Comparison of ENCODE assay signal across 20 cellular contexts in the genomic region with DNA sequence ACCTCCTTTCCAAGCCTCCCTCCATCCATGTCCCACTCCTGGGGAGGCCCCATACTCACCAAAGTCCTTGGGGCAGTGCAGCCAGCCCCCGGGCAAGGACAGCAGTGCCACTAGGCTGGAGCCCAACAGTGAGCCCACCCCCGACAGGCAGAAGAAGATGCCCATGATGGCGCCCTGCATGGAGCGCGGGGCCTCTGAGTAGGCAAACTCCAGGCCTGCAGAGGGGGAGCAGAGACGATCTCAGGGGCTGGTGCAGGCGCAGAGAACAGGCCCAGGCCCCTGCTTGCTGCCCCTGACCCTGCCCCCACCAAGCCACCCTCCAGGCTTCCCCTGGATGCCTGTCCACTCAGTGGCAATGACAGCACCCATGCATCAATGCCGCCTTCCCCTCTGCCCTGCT. TPM values are rescaled to one million over a fixed set of nuclear protein-coding genes. Genes with fewer than 3 reads are reported as not detected.
DNase-seq lines count a peak whose midpoint lies in the region; ATAC-seq and TF ChIP-seq lines count a peak whose summit lies in the region.
"Had no signal": no experiment of that assay in that cellular context is flagged by ENCODE, and none has a peak within 500 bp of the region (broad histone marks: within the 10 kb centered on the region; RNA-seq: fewer than 3 reads in every experiment).

No MANE protein-coding gene starts in this region.

- peak; percentile 32 for DNase-seq in SK-N-SH
- DNase-seq in T-helper 17 cell: no peak
- no peak for DNase-seq in neural progenitor cell (ENCODE audit: low spot score)
- DNase-seq in stimulated activated naive B cell treated with anti-CD40 and anti-IgM and Interleukin-4, amounts not matched to agents 10 μg/mL and 1 μg/mL and 100 μg/mL, for 72 hours: no peak
- no peak for DNase-seq in activated CD4-positive, alpha-beta T cell treated with anti-CD3 and anti-CD28 coated beads, Interleukin-2, amount 10 ng/mL, durations not matched to agents 7 days and 5 days
- no peak for DNase-seq in hypothalamus (lab: John Stamatoyannopoulos, UW)
- DNase-seq: CD4-positive, CD25-positive, alpha-beta regulatory T cell; COR-L47; DMS 273 treated with DMSO at 0.1 percent for 48 hours; DND-41; NCI-H1092; NCI-H146; NCI-H2029 treated with DMSO at 0.1 percent for 48 hours had no signal

- H3K79me2 ChIP-seq in SK-N-SH (ENCODE audit: insufficient read depth) (no peaks in the 10 kb centered on the region), neural progenitor cell (ENCODE audit: low read depth) (no peaks in the 10 kb centered on the region)

- no peak overlapping the region for H3K4me3 Mint-ChIP-seq in T-helper 17 cell
- H3K4me3 Mint-ChIP-seq in neural progenitor cell: no peak overlapping the region
- H3K4me3 Mint-ChIP-seq in stimulated activated naive B cell treated with anti-CD40 and anti-IgM and Interleukin-4, amounts not matched to agents 10 μg/mL and 1 μg/mL and 100 μg/mL, for 72 hours: no peak overlapping the region
- H3K4me3 Mint-ChIP-seq in activated CD4-positive, alpha-beta T cell treated with anti-CD3 and anti-CD28 coated beads, Interleukin-2, amount 10 ng/mL, durations not matched to agents 7 days and 5 days: no peak overlapping the region
- H3K4me3 Mint-ChIP-seq: CD4-positive, CD25-positive, alpha-beta regulatory T cell had no signal

- H3K4me1 ChIP-seq in SK-N-SH (ENCODE audit: control insufficient read depth in 1 of 2, insufficient read depth in 2 of 2, low read depth in 1 of 2, low read length in 1 of 2) (no peaks in the 10 kb centered on the region; a peak in 1 of 4 replicates), neural progenitor cell (peaks cover under 1% of the 10 kb centered on the region)
- H3K4me1 ChIP-seq: HAP-1 had no signal

- no peak overlapping the region for H3K9ac ChIP-seq in SK-N-SH
- H3K9ac ChIP-seq in neural progenitor cell: no peak overlapping the region

- H2AFZ ChIP-seq in SK-N-SH (ENCODE audit: low read depth) (no peak overlapping the region), neural progenitor cell (replicated peaks) (no peak overlapping the region)

- no peaks in the 10 kb centered on the region for H3K9me3 ChIP-seq in SK-N-SH
- H3K9me3 ChIP-seq in T-helper 17 cell (ENCODE audit: control insufficient read depth, low read length, poor library complexity, severe bottlenecking): no peaks in the 10 kb centered on the region
- H3K9me3 ChIP-seq in neural progenitor cell (ENCODE audit: low read depth): no peaks in the 10 kb centered on the region
- H3K9me3 ChIP-seq: HAP-1, Peyer's patch had no signal

- peaks cover 4% of the 10 kb centered on the region for H3K27me3 Mint-ChIP-seq in T-helper 17 cell
- peaks cover 12% of the 10 kb centered on the region for H3K27me3 Mint-ChIP-seq in neural progenitor cell (ENCODE audit: insufficient read depth, low read depth)
- H3K27me3 Mint-ChIP-seq in stimulated activated naive B cell treated with anti-CD40 and anti-IgM and Interleukin-4, amounts not matched to agents 10 μg/mL and 1 μg/mL and 100 μg/mL, for 72 hours: no peaks in the 10 kb centered on the region
- H3K27me3 Mint-ChIP-seq in activated CD4-positive, alpha-beta T cell treated with anti-CD3 and anti-CD28 coated beads, Interleukin-2, amount 10 ng/mL, durations not matched to agents 7 days and 5 days: peaks cover 2% of the 10 kb centered on the region
- H3K27me3 Mint-ChIP-seq: CD4-positive, CD25-positive, alpha-beta regulatory T cell had no signal

- no peak for TF ChIP-seq RAD21 in SK-N-SH (IDR thresholded peaks at IDR 0.05; ENCODE audit: low read length)

- TF ChIP-seq CTCF in SK-N-SH (IDR thresholded peaks at IDR 0.05) (no peak), neural progenitor cell (IDR thresholded peaks at IDR 0.05) (no peak)

- peaks cover 11% of the 10 kb centered on the region for H3K4me1 Mint-ChIP-seq in T-helper 17 cell
- peaks cover 10% of the 10 kb centered on the region for H3K4me1 Mint-ChIP-seq in neural progenitor cell
- H3K4me1 Mint-ChIP-seq in stimulated activated naive B cell treated with anti-CD40 and anti-IgM and Interleukin-4, amounts not matched to agents 10 μg/mL and 1 μg/mL and 100 μg/mL, for 72 hours: peaks cover 30 to 66% of the 10 kb centered on the region in 2 donors
- H3K4me1 Mint-ChIP-seq in activated CD4-positive, alpha-beta T cell treated with anti-CD3 and anti-CD28 coated beads, Interleukin-2, amount 10 ng/mL, durations not matched to agents 7 days and 5 days: peaks cover 15% of the 10 kb centered on the region

- H3K9me3 Mint-ChIP-seq in neural progenitor cell: no peaks in the 10 kb centered on the region
- H3K9me3 Mint-ChIP-seq in stimulated activated naive B cell treated with anti-CD40 and anti-IgM and Interleukin-4, amounts not matched to agents 10 μg/mL and 1 μg/mL and 100 μg/mL, for 72 hours: no peaks in the 10 kb centered on the region
- no peaks in the 10 kb centered on the region for H3K9me3 Mint-ChIP-seq in activated CD4-positive, alpha-beta T cell treated with anti-CD3 and anti-CD28 coated beads, Interleukin-2, amount 10 ng/mL, durations not matched to agents 7 days and 5 days

- peak overlapping the region; percentile 71 for H3K27ac Mint-ChIP-seq in T-helper 17 cell
- peak overlapping the region; percentile 19 for H3K27ac Mint-ChIP-seq in neural progenitor cell
- peak overlapping the region; percentile 63 for H3K27ac Mint-ChIP-seq in stimulated activated naive B cell treated with anti-CD40 and anti-IgM and Interleukin-4, amounts not matched to agents 10 μg/mL and 1 μg/mL and 100 μg/mL, for 72 hours
- H3K27ac Mint-ChIP-seq in activated CD4-positive, alpha-beta T cell treated with anti-CD3 and anti-CD28 coated beads, Interleukin-2, amount 10 ng/mL, durations not matched to agents 7 days and 5 days: no peak overlapping the region

- H3K4me2 ChIP-seq in SK-N-SH: no peak overlapping the region
- no peak overlapping the region for H3K4me2 ChIP-seq in neural progenitor cell

- WGBS in SK-N-SH (ENCODE audit: low lambda C conversion rate): 89% methylated on average over 1 of the region's 8 CpGs

- H3K36me3 Mint-ChIP-seq in T-helper 17 cell (ENCODE audit: low read depth) (no peaks in the 10 kb centered on the region), neural progenitor cell (peaks cover 11% of the 10 kb centered on the region)
- peaks cover 49 to 65% of the 10 kb centered on the region in 2 donors for H3K36me3 Mint-ChIP-seq in stimulated activated naive B cell treated with anti-CD40 and anti-IgM and Interleukin-4, amounts not matched to agents 10 μg/mL and 1 μg/mL and 100 μg/mL, for 72 hours
- no peaks in the 10 kb centered on the region for H3K36me3 Mint-ChIP-seq in activated CD4-positive, alpha-beta T cell treated with anti-CD3 and anti-CD28 coated beads, Interleukin-2, amount 10 ng/mL, durations not matched to agents 7 days and 5 days (ENCODE audit: low read depth)
- H3K36me3 Mint-ChIP-seq: CD4-positive, CD25-positive, alpha-beta regulatory T cell had no signal

- CTCF ChIA-PET in SK-N-SH (lab: Yijun Ruan, JAX): no interaction called here
- CTCF ChIA-PET in activated CD4-positive, alpha-beta T cell treated with anti-CD3 and anti-CD28 coated beads, Interleukin-2, amount 10 ng/mL, durations not matched to agents 7 days and 5 days (lab: Charles Lee): no interaction called here

- no peak for TF ChIP-seq EP300 in SK-N-SH (IDR thresholded peaks at IDR 0.05; ENCODE audit: borderline replicate concordance in 1 of 2, low read depth in 1 of 2, low read length in 1 of 2)

- ATAC-seq in SK-N-SH treated with all-trans-retinoic acid at 6 μM for 48 hours: no peak
- no peak for ATAC-seq in T-helper 17 cell
- ATAC-seq in stimulated activated naive B cell treated with anti-CD40 and anti-IgM and Interleukin-4, amounts not matched to agents 10 μg/mL and 1 μg/mL and 100 μg/mL, for 72 hours (replicated peaks): no peak
- no peak for ATAC-seq in GM19035 (IDR thresholded peaks at IDR 0.05; ENCODE audit: unreplicated experiment)

- H3K27me3 ChIP-seq in SK-N-SH (ENCODE audit: insufficient read depth): no peaks in the 10 kb centered on the region
- no peaks in the 10 kb centered on the region for H3K27me3 ChIP-seq in neural progenitor cell
- H3K27me3 ChIP-seq: Peyer's patch had no signal

- no peak overlapping the region for H3K27ac ChIP-seq in SK-N-SH (ENCODE audit: low read depth in 2 of 2, low read length in 1 of 2)
- H3K27ac ChIP-seq in neural progenitor cell: no peak overlapping the region
- H3K27ac ChIP-seq: 22Rv1, Peyer's patch had no signal

- H3K36me3 ChIP-seq in SK-N-SH (replicated peaks in 1 of 2; ENCODE audit: control insufficient read depth in 1 of 2, insufficient read depth in 2 of 2, low read length in 1 of 2): peaks cover 0 to 10% of the 10 kb centered on the region in 2 experiments
- no peaks in the 10 kb centered on the region for H3K36me3 ChIP-seq in neural progenitor cell
- H3K36me3 ChIP-seq: HAP-1 had no signal

- POLR2A ChIA-PET in SK-N-SH (lab: Yijun Ruan, JAX): interaction anchor here (0.5 to 0.6 kb wide), 2 partner anchors 44 to 175 kb away, joined by 4 read pairs; no protein-coding TSS in a partner anchor
- POLR2A ChIA-PET in activated CD4-positive, alpha-beta T cell treated with anti-CD3 and anti-CD28 coated beads, Interleukin-2, amount 10 ng/mL, durations not matched to agents 7 days and 5 days (lab: Charles Lee): no interaction called here

- H3F3A ChIP-seq in SK-N-SH (replicated peaks; ENCODE audit: insufficient read depth) (no peaks in the 10 kb centered on the region), neural progenitor cell (ENCODE audit: low read depth) (peaks cover under 1% of the 10 kb centered on the region)

- H4K20me1 ChIP-seq in SK-N-SH (ENCODE audit: insufficient read depth) (no peaks in the 10 kb centered on the region), neural progenitor cell (ENCODE audit: low read depth) (peaks cover 8% of the 10 kb centered on the region)

- H3K4me3 ChIP-seq in SK-N-SH (ENCODE audit: low read depth in 2 of 2, low read length in 1 of 2) (no peak overlapping the region), neural progenitor cell (no peak overlapping the region)
- H3K4me3 ChIP-seq: HAP-1, Peyer's patch had no signal

- H3K9me2 ChIP-seq in SK-N-SH: no peaks in the 10 kb centered on the region

RNA-seq across cellular contexts. Expression of gene TMEM132A, which starts 13.6 kb away (rescaled TPM):
- 62.2 and 66.9 TPM in 2 replicates for polyA plus RNA-seq in SK-N-SH (2012; rRNA removed)
- polyA plus RNA-seq in SK-N-SH (2012; cell fraction: cytosol; rRNA removed): 30.0 and 50.0 TPM in 2 replicates
- 225 and 315 TPM in 2 replicates for polyA plus RNA-seq in SK-N-SH (2012; cell fraction: nucleus; rRNA removed)
- total RNA-seq in T-helper 17 cell (not detected), neural progenitor cell (ENCODE audit: low replicate concordance) (34.0 and 77.2 TPM in 2 replicates)
- under 1 TPM; 0.40 to 0.47 TPM for total RNA-seq in activated CD4-positive, alpha-beta T cell treated with anti-CD3 and anti-CD28 coated beads, Interleukin-2, amount 10 ng/mL, durations not matched to agents 7 days and 5 days
- total RNA-seq: CD4-positive, CD25-positive, alpha-beta regulatory T cell had no signal
- polyA plus RNA-seq: CD4-positive, CD25-positive, alpha-beta regulatory T cell had no signal

RNA-seq across cellular contexts. Expression of gene SLC15A3, which starts 14.2 kb away (rescaled TPM):
- polyA plus RNA-seq in SK-N-SH (2012; rRNA removed): 0.13 TPM in 1 of 2 replicates, not detected in the other
- 0.03 TPM in 1 of 2 replicates, not detected in the other for polyA plus RNA-seq in SK-N-SH (2012; cell fraction: cytosol; rRNA removed)
- polyA plus RNA-seq in SK-N-SH (2012; cell fraction: nucleus; rRNA removed): 0.17 and 0.39 TPM in 2 replicates
- total RNA-seq in T-helper 17 cell (10 to 100 TPM in 1 of 2 donors, 1 to 10 TPM in 1; 3.5 to 11.2 TPM), neural progenitor cell (ENCODE audit: low replicate concordance) (1.4 and 3.3 TPM in 2 replicates)
- 1 to 10 TPM; 4.0 to 4.2 TPM for total RNA-seq in activated CD4-positive, alpha-beta T cell treated with anti-CD3 and anti-CD28 coated beads, Interleukin-2, amount 10 ng/mL, durations not matched to agents 7 days and 5 days
- total RNA-seq: NCI-H460 had no signal

RNA-seq across cellular contexts. Expression of gene TMEM109, which starts 23.9 kb away (rescaled TPM):
- 38.0 and 52.7 TPM in 2 replicates for polyA plus RNA-seq in SK-N-SH (2012; rRNA removed)
- polyA plus RNA-seq in SK-N-SH (2012; cell fraction: cytosol; rRNA removed): 33.3 and 44.2 TPM in 2 replicates
- polyA plus RNA-seq in SK-N-SH (2012; cell fraction: nucleus; rRNA removed): 23.4 and 25.2 TPM in 2 replicates
- 10 to 100 TPM; 42.8 to 52.7 TPM for total RNA-seq in T-helper 17 cell
- total RNA-seq in neural progenitor cell (ENCODE audit: low replicate concordance): 22.4 and 23.6 TPM in 2 replicates
- 100 to 1,000 TPM; 114 to 119 TPM for total RNA-seq in activated CD4-positive, alpha-beta T cell treated with anti-CD3 and anti-CD28 coated beads, Interleukin-2, amount 10 ng/mL, durations not matched to agents 7 days and 5 days

RNA-seq across cellular contexts. Expression of gene PRPF19, which starts 31.4 kb away (rescaled TPM):
- polyA plus RNA-seq in SK-N-SH (2012; rRNA removed): 44.0 and 58.9 TPM in 2 replicates
- polyA plus RNA-seq in SK-N-SH (2012; cell fraction: cytosol; rRNA removed): 36.1 and 49.0 TPM in 2 replicates
- polyA plus RNA-seq in SK-N-SH (2012; cell fraction: nucleus; rRNA removed): 55.2 and 72.4 TPM in 2 replicates
- 10 to 100 TPM; 66.7 to 87.5 TPM for total RNA-seq in T-helper 17 cell
- 34.5 and 72.7 TPM in 2 replicates for total RNA-seq in neural progenitor cell (ENCODE audit: low replicate concordance)
- total RNA-seq in activated CD4-positive, alpha-beta T cell treated with anti-CD3 and anti-CD28 coated beads, Interleukin-2, amount 10 ng/mL, durations not matched to agents 7 days and 5 days: 100 to 1,000 TPM; 125 to 128 TPM

RNA-seq across cellular contexts. Expression of gene CD6, which starts 33.7 kb away (rescaled TPM):
- not detected in 2 replicates for polyA plus RNA-seq in SK-N-SH (2012; rRNA removed)
- polyA plus RNA-seq in SK-N-SH (2012; cell fraction: cytosol; rRNA removed): not detected in 2 replicates
- not detected in 2 replicates for polyA plus RNA-seq in SK-N-SH (2012; cell fraction: nucleus; rRNA removed)
- total RNA-seq in T-helper 17 cell (100 to 1,000 TPM; 533 to 568 TPM), neural progenitor cell (ENCODE audit: low replicate concordance) (not detected in 2 replicates)
- 100 to 1,000 TPM; 368 to 402 TPM for total RNA-seq in activated CD4-positive, alpha-beta T cell treated with anti-CD3 and anti-CD28 coated beads, Interleukin-2, amount 10 ng/mL, durations not matched to agents 7 days and 5 days
- total RNA-seq: NCI-H460 had no signal
- polyA plus RNA-seq: AG04450 had no signal

Comparison
In these comparisons a context has a peak if more than half of its experiments do, and no peak if none do; other contexts are left out.
1. RNA of gene TMEM132A, which starts 13.6 kb away (total RNA-seq): 34.0 to 77.2 TPM in neural progenitor cell; 0.40 to 0.47 TPM in activated CD4-positive, alpha-beta T cell treated with anti-CD3 and anti-CD28 coated beads, Interleukin-2, amount 10 ng/mL, durations not matched to agents 7 days and 5 days and not detected in T-helper 17 cell; every median in the first group is over 10 times any median in the second.